In genomic region chr7:122135275-122135674, GRCh38 we compare ENCODE assay signal across 22 cellular contexts. TPM values are rescaled to one million over a fixed set of nuclear protein-coding genes. Genes with fewer than 3 reads are reported as not detected.
DNase-seq lines count a peak whose midpoint lies in the region; ATAC-seq and TF ChIP-seq lines count a peak whose summit lies in the region.
"Had no signal": no experiment of that assay in that cellular context is flagged by ENCODE, and none has a peak within 500 bp of the region (broad histone marks: within the 10 kb centered on the region; RNA-seq: fewer than 3 reads in every experiment).

No MANE protein-coding gene starts in this region.

- CTCF ChIA-PET in RWPE1 (lab: Yijun Ruan, JAX), result interaction anchor here (1.2 kb wide), 1 partner anchor 42 kb away, joined by 4 read pairs; no protein-coding TSS in a partner anchor

- H3K27ac ChIP-seq in upper lobe of right lung (no peak overlapping the region), RWPE1 (no peak overlapping the region)
- H3K27ac ChIP-seq: 22Rv1, BLaER1 had no signal

- peaks cover 10% of the 10 kb centered on the region for H3K4me1 ChIP-seq in upper lobe of right lung

- ATAC-seq in esophagus mucosa, result peak; percentile 98
- peak; percentile 74 for ATAC-seq in upper lobe of right lung
- ATAC-seq: Panc1 had no signal

- H3K4me3 ChIP-seq in upper lobe of right lung, result no peak overlapping the region
- H3K4me3 ChIP-seq: BLaER1, HAP-1 had no signal

- DNase-seq in DMS53 (lab: John Stamatoyannopoulos, UW), result peak; percentile 27
- no peak for DNase-seq in DMS53 treated with DMSO at 0.1 percent for 48 hours (lab: John Stamatoyannopoulos, UW; ENCODE audit: unreplicated experiment)
- DNase-seq in NCI-H69 (lab: John Stamatoyannopoulos, UW), result peak; percentile 17
- DNase-seq in upper lobe of right lung, result no peak
- DNase-seq in activated CD4-positive, alpha-beta T cell treated with anti-CD3 and anti-CD28 coated beads, Interleukin-2, amount 50 U/mL, for 48 hours, result no peak
- DNase-seq in activated naive CD4-positive, alpha-beta T cell treated with Interleukin-2 at 50 U/mL for 16 hours, result no peak
- no peak for DNase-seq in RWPE1 (ENCODE audit: low spot score)
- DNase-seq: ACHN; CD4-positive, alpha-beta T cell; DMS 273 treated with DMSO at 0.1 percent for 48 hours; KG1; MV-4-11; NCI-H1694; NCI-H2107; NCI-H2227 treated with DMSO at 0.1 percent for 48 hours; NCI-H510A; NCI-H748 treated with DMSO at 0.1 percent for 48 hours had no signal

- no peaks in the 10 kb centered on the region for H3K27me3 ChIP-seq in upper lobe of right lung
- H3K27me3 ChIP-seq: BLaER1 had no signal

- TF ChIP-seq CTCF in upper lobe of right lung (IDR thresholded peaks at IDR 0.05) (no peak), RWPE1 (conservative IDR thresholded peaks at IDR 0.05; ENCODE audit: low read depth) (no peak)

- H3K36me3 ChIP-seq in upper lobe of right lung, result no peaks in the 10 kb centered on the region
- H3K36me3 ChIP-seq: HAP-1 had no signal

- no peaks in the 10 kb centered on the region for H3K9me3 ChIP-seq in upper lobe of right lung
- H3K9me3 ChIP-seq: BLaER1, HAP-1 had no signal

- intact Hi-C loops in upper lobe of right lung (cut with DNase I), result no loop called here

- POLR2A ChIA-PET in RWPE1 (lab: Yijun Ruan, JAX; ENCODE audit: low non-redundant PET), result no interaction called here

RNA-seq across cellular contexts. Expression of gene AASS, which starts 8.8 kb away (rescaled TPM):
- 16.3 TPM for total RNA-seq in esophagus mucosa
- 35.6 TPM for total RNA-seq in upper lobe of right lung

Comparison
In these comparisons a context has a peak if more than half of its experiments do, and no peak if none do; other contexts are left out.
1. DNase-seq: peak in DMS53 (single experiment) and NCI-H69 (single experiment); none in DMS53 treated with DMSO at 0.1 percent for 48 hours (single experiment), upper lobe of right lung (single experiment), activated CD4-positive, alpha-beta T cell treated with anti-CD3 and anti-CD28 coated beads, Interleukin-2, amount 50 U/mL, for 48 hours (0 of 2), activated naive CD4-positive, alpha-beta T cell treated with Interleukin-2 at 50 U/mL for 16 hours (single experiment) and RWPE1 (single experiment).